Comparison of ENCODE assay signal across 8 cellular contexts in the genomic region with DNA sequence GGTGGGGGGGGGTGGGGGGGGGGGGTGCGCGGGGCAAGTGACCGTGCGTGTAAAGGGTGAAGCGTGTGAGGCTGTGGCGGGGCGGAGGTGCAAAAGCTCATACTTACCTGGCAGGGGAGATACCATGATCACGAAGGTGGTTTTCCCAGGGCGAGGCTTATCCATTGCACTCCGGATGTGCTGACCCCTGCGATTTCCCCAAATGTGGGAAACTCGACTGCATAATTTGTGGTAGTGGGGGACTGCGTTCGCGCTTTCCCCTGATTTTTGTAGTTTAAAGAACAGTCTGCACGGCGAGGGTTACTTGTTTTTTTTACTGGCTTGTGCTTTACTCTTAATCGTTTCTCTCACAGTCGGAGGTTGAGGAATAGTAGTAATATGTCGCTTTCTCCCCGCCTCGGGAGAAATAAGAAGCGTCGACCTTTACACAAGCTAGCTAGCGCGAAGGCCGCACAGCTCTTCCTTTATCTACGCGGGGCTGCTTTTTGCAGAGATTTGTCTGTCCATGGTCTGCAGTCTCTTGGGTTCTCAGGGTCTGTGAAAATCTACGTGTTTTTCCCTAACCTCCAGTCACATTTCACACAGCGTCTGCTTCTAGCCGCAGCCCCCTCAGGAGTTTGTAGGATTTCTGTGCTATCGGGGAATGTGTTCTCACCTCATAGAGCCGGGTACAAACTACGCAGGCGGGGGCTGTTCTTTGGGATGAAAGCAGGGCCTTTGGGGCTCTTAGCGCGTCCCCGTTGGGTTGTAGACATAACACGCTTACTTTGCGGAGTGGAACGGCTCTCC.
A peak's percentile ranks its signal among the peaks of the same experiment; 100 is the strongest.
DNase-seq lines count a peak whose midpoint lies in the region; ATAC-seq and TF ChIP-seq lines count a peak whose summit lies in the region.
"Not testable (repeated sequence)": the region's sequence is repeated elsewhere in the genome, so short reads cannot be mapped to it uniquely, and the experiment has no call there.

No MANE protein-coding gene starts in this region.

- peak; percentile 93 for ATAC-seq in HG03442 (IDR thresholded peaks at IDR 0.05; ENCODE audit: unreplicated experiment)
- peak; percentile 87 for ATAC-seq in left lobe of liver

- H3K9me3 ChIP-seq in colonic mucosa: not testable (repeated sequence)

- not testable (repeated sequence) for H3K36me3 ChIP-seq in BJ (ENCODE audit: control insufficient read depth, insufficient read depth, low read length); colonic mucosa

- H3K4me3 ChIP-seq in BJ (ENCODE audit: low read depth, low read length) (peak overlapping the region; percentile 7), colonic mucosa (peak overlapping the region; percentile 22)

- intact Hi-C loops in colonic mucosa (cut with DNase I): not testable (repeated sequence)

- not testable (repeated sequence) for TF ChIP-seq CTCF in BJ (IDR thresholded peaks at IDR 0.05; ENCODE audit: insufficient read depth, low read depth, low read length); colonic mucosa (IDR thresholded peaks at IDR 0.05)

- POLR2A ChIA-PET in BJ (lab: Charles Lee): interaction anchor here (0.6 to 1.0 kb wide), 2 partner anchors 11 to 402 kb away, joined by 3 to 6 read pairs; no protein-coding TSS in a partner anchor

- not testable (repeated sequence) for H3K27me3 ChIP-seq in BJ (ENCODE audit: control insufficient read depth, insufficient read depth, low read length); colonic mucosa

- CTCF ChIA-PET in BJ (lab: Yijun Ruan, JAX): not testable (repeated sequence)

- H3K4me1 ChIP-seq in colonic mucosa: not testable (repeated sequence)

- peak overlapping the region; percentile 98 for H3K27ac ChIP-seq in colonic mucosa

- peak; percentile 94 for DNase-seq in BJ (ENCODE audit: low read depth)
- DNase-seq in GM19240 (ENCODE audit: insufficient read length, low spot score): peak; percentile 21
- DNase-seq in NCI-H510A treated with DMSO at 0.1 percent for 48 hours (lab: John Stamatoyannopoulos, UW): peak; percentile 97
- DNase-seq in activated CD4-positive, alpha-beta T cell treated with anti-CD3 and anti-CD28 coated beads for 4 hours: peak; percentile 56 to 73
- DNase-seq in colonic mucosa: peak; percentile 81
- peak; percentile 81 for DNase-seq in left lobe of liver (ENCODE audit: low spot score)
- DNase-seq in stimulated activated CD4-positive, alpha-beta T cell treated with anti-CD3 and anti-CD28 coated beads, Interleukin-1b, Interleukin-23, amount 100 ng/mL, for 48 hours: peak; percentile 86

- peak overlapping the region; percentile 73 for H3K9ac ChIP-seq in colonic mucosa (ENCODE audit: low read depth in 2 of 2, low read length in 2 of 2)

Comparison
In these comparisons a context has a peak if more than half of its experiments do, and no peak if none do; other contexts are left out.
1. Peak in every context shown above with its lines: DNase-seq, ATAC-seq, H3K4me3 ChIP-seq and H3K27ac ChIP-seq.
2. DNase-seq: peak in every context shown above with its lines; median percentile 97 in NCI-H510A treated with DMSO at 0.1 percent for 48 hours; 94 in BJ; 86 in stimulated activated CD4-positive, alpha-beta T cell treated with anti-CD3 and anti-CD28 coated beads, Interleukin-1b, Interleukin-23, amount 100 ng/mL, for 48 hours; 81 in colonic mucosa; 81 in left lobe of liver; 64 in activated CD4-positive, alpha-beta T cell treated with anti-CD3 and anti-CD28 coated beads for 4 hours; 21 in GM19240.